In the genomic region with DNA sequence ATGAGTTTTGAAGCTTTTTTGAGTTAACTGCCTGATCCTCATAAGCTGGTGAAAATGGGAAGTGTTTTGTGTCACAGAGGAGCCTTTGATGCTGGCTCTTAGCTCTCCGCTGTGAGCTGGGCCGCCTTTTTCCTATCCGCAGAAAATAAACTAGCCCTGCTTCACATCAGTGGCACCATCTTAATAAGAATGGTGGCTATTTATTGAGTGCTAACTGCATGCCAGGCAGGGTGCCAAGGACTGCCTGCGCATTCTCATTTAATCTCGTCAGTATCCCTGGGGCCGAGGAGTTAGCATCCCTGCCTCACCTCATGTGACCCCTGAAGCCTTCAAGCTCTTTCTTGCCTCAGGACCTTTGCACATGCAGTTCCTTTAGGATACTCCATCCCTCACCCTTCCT, we compare ENCODE assay signal across 17 cellular contexts.
DNase-seq lines count a peak whose midpoint lies in the region; ATAC-seq, FAIRE-seq and TF ChIP-seq lines count a peak whose summit lies in the region.
"Had no signal": no experiment of that assay in that cellular context is flagged by ENCODE, and none has a peak within 500 bp of the region (broad histone marks: within the 10 kb centered on the region; RNA-seq: fewer than 3 reads in every experiment).

No MANE protein-coding gene starts in this region.

- H3K4me1 ChIP-seq in right atrium auricular region, result no peaks in the 10 kb centered on the region
- no peaks in the 10 kb centered on the region for H3K4me1 ChIP-seq in H1 (replicated peaks in 1 of 4; ENCODE audit: control insufficient read depth in 3 of 4, insufficient read depth in 4 of 4, low read length in 3 of 4)
- peaks cover 0 to 5% of the 10 kb centered on the region in 2 donors for H3K4me1 ChIP-seq in left lung
- H3K4me1 ChIP-seq: A549, HAP-1 had no signal

- H3K4me3 ChIP-seq in right atrium auricular region (no peak overlapping the region), H1 (ENCODE audit: extremely low read depth in 1 of 4, insufficient read depth in 2 of 4, low read depth in 3 of 4, low read length in 4 of 4) (no peak overlapping the region), left lung (no peak overlapping the region)
- H3K4me3 ChIP-seq: A549, HAP-1 had no signal

- no peak overlapping the region for H3K4ac ChIP-seq in H1 (replicated peaks; ENCODE audit: insufficient read length, low read depth, low read length)

- H3K27ac ChIP-seq in right atrium auricular region (no peak overlapping the region), H1 (ENCODE audit: low read depth, low read length) (no peak overlapping the region), left lung (no peak overlapping the region)
- H3K27ac ChIP-seq: 22Rv1, A549, C4-2B had no signal

- 91% methylated on average over 5 of the region's 6 CpGs; no CpG with 5 or more reads in 1 of the 2 experiments for WGBS in H1 (ENCODE audit: extremely low coverage in 1 of 2, insufficient coverage in 1 of 2, insufficient read length in 1 of 2, insufficient replicate concordance in 2 of 2, low coverage in 1 of 2, low lambda C conversion rate in 2 of 2, missing lambda C conversion rate in 1 of 2), 2 experiments

- TF ChIP-seq RAD21 in H1 (IDR thresholded peaks at IDR 0.05 in 1 of 2, conservative IDR thresholded peaks at IDR 0.05 in 1 of 2; ENCODE audit: low read depth in 2 of 2, low read length in 2 of 2), result no peak

- TF ChIP-seq CTCF in right atrium auricular region (IDR thresholded peaks at IDR 0.05) (no peak), H1 (IDR thresholded peaks at IDR 0.05; ENCODE audit: control extremely low read depth in 1 of 3, insufficient read depth in 1 of 3, low read depth in 1 of 3, low read length in 3 of 3) (no peak), left lung (IDR thresholded peaks at IDR 0.05) (no peak), CD14-positive monocyte (IDR thresholded peaks at IDR 0.05) (no peak)

- H2AK5ac ChIP-seq in H1 (ENCODE audit: low read depth, low read length), result no peak overlapping the region

- no peak overlapping the region for H4K5ac ChIP-seq in H1 (ENCODE audit: insufficient read length, low read depth, low read length)

- no peaks in the 10 kb centered on the region for H3K9me3 Mint-ChIP-seq in stimulated activated effector memory CD8-positive, alpha-beta T cell treated with anti-CD3 and anti-CD28 coated beads, Interleukin-12 subunit alpha, Interleukin-12 subunit beta, amount 100 ng/mL, for 72 hours
- H3K9me3 Mint-ChIP-seq in CD14-positive monocyte, result no peaks in the 10 kb centered on the region

- peaks cover 15% of the 10 kb centered on the region for H3K4me1 Mint-ChIP-seq in stimulated activated effector memory CD8-positive, alpha-beta T cell treated with anti-CD3 and anti-CD28 coated beads, Interleukin-12 subunit alpha, Interleukin-12 subunit beta, amount 100 ng/mL, for 72 hours
- H3K4me1 Mint-ChIP-seq in CD14-positive monocyte, result peaks cover 17% of the 10 kb centered on the region

- no peaks in the 10 kb centered on the region for H3K23me2 ChIP-seq in H1 (ENCODE audit: low read depth, low read length)

- H2BK120ac ChIP-seq in H1 (replicated peaks; ENCODE audit: low read depth, low read length), result no peak overlapping the region

- intact Hi-C loops in cardiac septum (cut with DNase I) (no loop called here), left lung (cut with DNase I) (no loop called here), CD14-positive monocyte (cut with micrococcal nuclease) (no loop called here)

- FAIRE-seq in H1 (lab: Jason Lieb, UNC), result no peak
- FAIRE-seq: A549 had no signal

- no peak overlapping the region for H4K91ac ChIP-seq in H1 (replicated peaks; ENCODE audit: insufficient read length, low read length)

- H3K14ac ChIP-seq in H1 (ENCODE audit: insufficient read length), result no peak overlapping the region

- H2AFZ ChIP-seq in H1 (ENCODE audit: low read length), result no peak overlapping the region

- H3K36me3 Mint-ChIP-seq in stimulated activated effector memory CD8-positive, alpha-beta T cell treated with anti-CD3 and anti-CD28 coated beads, Interleukin-12 subunit alpha, Interleukin-12 subunit beta, amount 100 ng/mL, for 72 hours, result no peaks in the 10 kb centered on the region
- peaks cover 8 to 10% of the 10 kb centered on the region in 2 donors for H3K36me3 Mint-ChIP-seq in CD14-positive monocyte

- H3K27ac Mint-ChIP-seq in stimulated activated effector memory CD8-positive, alpha-beta T cell treated with anti-CD3 and anti-CD28 coated beads, Interleukin-12 subunit alpha, Interleukin-12 subunit beta, amount 100 ng/mL, for 72 hours, result peak overlapping the region; percentile 60
- peak overlapping the region in 1 of 7 donors; percentile 12 for H3K27ac Mint-ChIP-seq in CD14-positive monocyte

- no peak overlapping the region for H3K56ac ChIP-seq in H1 (replicated peaks; ENCODE audit: insufficient read length, low read depth, low read length)

- H3K27me3 ChIP-seq in right atrium auricular region, result no peaks in the 10 kb centered on the region
- no peaks in the 10 kb centered on the region for H3K27me3 ChIP-seq in H1 (replicated peaks in 1 of 4; ENCODE audit: control insufficient read depth in 3 of 4, extremely low read depth in 1 of 4, insufficient read depth in 3 of 4, low read length in 3 of 4)
- H3K27me3 ChIP-seq in left lung, result no peaks in the 10 kb centered on the region

- H3K27me3 Mint-ChIP-seq in CD14-positive monocyte (ENCODE audit: low read depth in 3 of 3), result no peaks in the 10 kb centered on the region
- H3K27me3 Mint-ChIP-seq: CD4-positive, alpha-beta memory T cell had no signal

- H3K9ac ChIP-seq in H1 (replicated peaks in 1 of 4; ENCODE audit: extremely low read depth in 1 of 4, low read depth in 3 of 4, low read length in 3 of 4), result no peak overlapping the region

- H4K8ac ChIP-seq in H1 (ENCODE audit: extremely low read depth, insufficient read depth, low read length), result no peak overlapping the region

- H3K36me3 ChIP-seq in right atrium auricular region (no peaks in the 10 kb centered on the region), H1 (ENCODE audit: control insufficient read depth in 2 of 4, insufficient read depth in 4 of 4, low read length in 3 of 4) (no peaks in the 10 kb centered on the region), left lung (no peaks in the 10 kb centered on the region)
- H3K36me3 ChIP-seq: HAP-1 had no signal

- no peak overlapping the region for H3K18ac ChIP-seq in H1 (ENCODE audit: extremely low read depth, low read length)

- DNase-seq in cardiac septum (ENCODE audit: low spot score), result peak; percentile 33
- DNase-seq in right atrium auricular region (ENCODE audit: low spot score), result no peak
- no peak for DNase-seq in H1 (ENCODE audit: low read depth in 1 of 2, low spot score in 2 of 2)
- DNase-seq in mesenteric fat pad (ENCODE audit: low spot score), result peak; percentile 57
- no peak for DNase-seq in stimulated activated effector memory CD8-positive, alpha-beta T cell treated with anti-CD3 and anti-CD28 coated beads, Interleukin-12 subunit alpha, Interleukin-12 subunit beta, amount 100 ng/mL, for 72 hours (ENCODE audit: low spot score in 2 of 2)
- no peak for DNase-seq in left lung
- DNase-seq in CD14-positive monocyte (ENCODE audit: low spot score), result no peak
- DNase-seq: AML-193; Calu3; CD4-positive, alpha-beta memory T cell; DMS79 treated with DMSO at 0.1 percent for 48 hours; GF-D8; IMR-90 had no signal

- no peak for TF ChIP-seq EP300 in H1 (IDR thresholded peaks at IDR 0.05; ENCODE audit: borderline replicate concordance in 1 of 2, low read depth in 2 of 2, low read length in 2 of 2)

- H3K79me1 ChIP-seq in H1 (ENCODE audit: low read depth, low read length), result no peaks in the 10 kb centered on the region

- no peak overlapping the region for H2BK5ac ChIP-seq in H1 (ENCODE audit: low read depth, low read length)

- no peak overlapping the region for H3K23ac ChIP-seq in H1 (ENCODE audit: insufficient read length)

- no peaks in the 10 kb centered on the region for H4K20me1 ChIP-seq in H1 (replicated peaks in 1 of 2; ENCODE audit: control insufficient read depth in 1 of 2, insufficient read depth in 2 of 2, low read length in 2 of 2)

- H2BK15ac ChIP-seq in H1 (ENCODE audit: low read length), result no peak overlapping the region

- ATAC-seq in stimulated activated effector memory CD8-positive, alpha-beta T cell treated with anti-CD3 and anti-CD28 coated beads, Interleukin-12 subunit alpha, Interleukin-12 subunit beta, amount 100 ng/mL, for 72 hours, result no peak
- no peak for ATAC-seq in left lung
- ATAC-seq: A549 had no signal

- H2BK12ac ChIP-seq in H1 (ENCODE audit: low read depth, low read length), result no peak overlapping the region

- H3K9me3 ChIP-seq in right atrium auricular region (no peaks in the 10 kb centered on the region), H1 (ENCODE audit: insufficient read depth in 2 of 2, low read depth in 1 of 2, low read length in 1 of 2) (no peaks in the 10 kb centered on the region), left lung (no peaks in the 10 kb centered on the region)
- H3K9me3 ChIP-seq: A549, HAP-1 had no signal

- no peak overlapping the region for H3K4me2 ChIP-seq in H1 (ENCODE audit: insufficient read depth in 1 of 2, low read depth in 2 of 2, low read length in 2 of 2)
- H3K4me2 ChIP-seq: A549 had no signal

- H3K4me3 Mint-ChIP-seq in stimulated activated effector memory CD8-positive, alpha-beta T cell treated with anti-CD3 and anti-CD28 coated beads, Interleukin-12 subunit alpha, Interleukin-12 subunit beta, amount 100 ng/mL, for 72 hours, result no peak overlapping the region
- no peak overlapping the region for H3K4me3 Mint-ChIP-seq in CD14-positive monocyte
- H3K4me3 Mint-ChIP-seq: CD4-positive, alpha-beta memory T cell had no signal

- no peaks in the 10 kb centered on the region for H3K79me2 ChIP-seq in H1 (ENCODE audit: control insufficient read depth in 1 of 2, insufficient read depth in 2 of 2, low read length in 2 of 2)

- POLR2A ChIA-PET in H1 (lab: Charles Lee; ENCODE audit: partially characterized antibody), result no interaction called here

- CTCF ChIA-PET in H1 (lab: Charles Lee; ENCODE audit: partially characterized antibody), result interaction anchor here (1.1 kb wide), 1 partner anchor 26 kb away, joined by 3 read pairs; no protein-coding TSS in a partner anchor

- TF ChIP-seq POLR2A in H1 (IDR thresholded peaks at IDR 0.05; ENCODE audit: control extremely low read depth in 1 of 2, low read depth in 2 of 2, low read length in 2 of 2), result no peak

- no peak overlapping the region for H2BK20ac ChIP-seq in H1 (ENCODE audit: low read length)

TF ChIP-seq in H1, 55 proteins besides CTCF, POLR2A, EP300 and RAD21:
- TF ChIP-seq, protein P1, sequence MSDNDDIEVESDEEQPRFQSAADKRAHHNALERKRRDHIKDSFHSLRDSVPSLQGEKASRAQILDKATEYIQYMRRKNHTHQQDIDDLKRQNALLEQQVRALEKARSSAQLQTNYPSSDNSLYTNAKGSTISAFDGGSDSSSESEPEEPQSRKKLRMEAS (IDR thresholded peaks at IDR 0.05), result no peak
- TF ChIP-seq CREB1 (IDR thresholded peaks at IDR 0.05) (no peak), KDM1A (IDR thresholded peaks at IDR 0.05; ENCODE audit: borderline replicate concordance, low read length) (peak; percentile 37; the same call in 1 of the 2 replicates)
- TF ChIP-seq, protein P2, sequence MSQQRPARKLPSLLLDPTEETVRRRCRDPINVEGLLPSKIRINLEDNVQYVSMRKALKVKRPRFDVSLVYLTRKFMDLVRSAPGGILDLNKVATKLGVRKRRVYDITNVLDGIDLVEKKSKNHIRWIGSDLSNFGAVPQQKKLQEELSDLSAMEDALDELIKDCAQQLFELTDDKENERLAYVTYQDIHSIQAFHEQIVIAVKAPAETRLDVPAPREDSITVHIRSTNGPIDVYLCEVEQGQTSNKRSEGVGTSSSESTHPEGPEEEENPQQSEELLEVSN (IDR thresholded peaks at IDR 0.05), result no peak

Comparison
In these comparisons a context has a peak if more than half of its experiments do, and no peak if none do; other contexts are left out.
1. DNase-seq: peak in cardiac septum (single experiment) and mesenteric fat pad (single experiment); none in right atrium auricular region (single experiment), H1 (0 of 2), stimulated activated effector memory CD8-positive, alpha-beta T cell treated with anti-CD3 and anti-CD28 coated beads, Interleukin-12 subunit alpha, Interleukin-12 subunit beta, amount 100 ng/mL, for 72 hours (0 of 2), left lung (0 of 2) and CD14-positive monocyte (single experiment).